ENCODE assay signal across 8 cellular contexts in genomic region chr14:24605435-24606190, GRCh38. TPM values are rescaled to one million over a fixed set of nuclear protein-coding genes. Genes with fewer than 3 reads are reported as not detected.
A peak's percentile ranks its signal among the peaks of the same experiment; 100 is the strongest.
DNase-seq lines count a peak whose midpoint lies in the region; ATAC-seq, FAIRE-seq and TF ChIP-seq lines count a peak whose summit lies in the region.

No MANE protein-coding gene starts in this region.

- H3K36me3 Mint-ChIP-seq in WTC11 = no peaks in the 10 kb centered on the region

- intact Hi-C loops in ovary (cut with DNase I) = no loop called here

- peaks cover 4% of the 10 kb centered on the region; the same call in 1 of the 2 replicates for H3K27me3 Mint-ChIP-seq in WTC11 (ENCODE audit: low read depth)

- H3K27me3 ChIP-seq in bronchial epithelial cell (ENCODE audit: control insufficient read depth, insufficient read depth, low read length) (no peaks in the 10 kb centered on the region), thoracic aorta (replicated peaks; ENCODE audit: insufficient read depth) (no peaks in the 10 kb centered on the region), ovary (no peaks in the 10 kb centered on the region)

- 34 to 40% (median 39%) methylated on average over 3 of the region's 3 CpGs for WGBS in ovary, 3 donors

- FAIRE-seq in HTR-8/SVneo (lab: Jason Lieb, UNC) (no peak), bronchial epithelial cell (lab: Jason Lieb, UNC) (no peak)

- H3K9me3 ChIP-seq in thoracic aorta (no peaks in the 10 kb centered on the region), ovary (no peaks in the 10 kb centered on the region)

- DNase-seq in GM10248 (ENCODE audit: extremely low spot score) = peak; percentile 77
- peak; percentile 5 for DNase-seq in HTR-8/SVneo (ENCODE audit: insufficient read length, low spot score)
- DNase-seq in WTC11 (ENCODE audit: low spot score) = peak; percentile 82
- DNase-seq in bronchial epithelial cell (ENCODE audit: low read depth) = peak; percentile 23
- peak; percentile 3 for DNase-seq in myocyte (ENCODE audit: low read depth)
- DNase-seq in thoracic aorta (ENCODE audit: low spot score) = no peak
- DNase-seq in ovary = no peak

- ATAC-seq in GM21526 (IDR thresholded peaks at IDR 0.05; ENCODE audit: low FRiP score, unreplicated experiment) (peak; percentile 92), WTC11 (peak; percentile 98), thoracic aorta (ENCODE audit: insufficient number of reproducible peaks, low FRiP score, low read depth) (no peak)

- TF ChIP-seq CTCF in GM10248 (IDR thresholded peaks at IDR 0.05; ENCODE audit: control extremely low read depth, extremely low read depth, low read depth, missing control alignments) (peak; percentile 86), WTC11 (IDR thresholded peaks at IDR 0.05) (peak; percentile 97), bronchial epithelial cell (IDR thresholded peaks at IDR 0.05; ENCODE audit: insufficient read depth, low read length, severe bottlenecking) (peak; percentile 88), thoracic aorta (IDR thresholded peaks at IDR 0.05) (peak; percentile 25), ovary (IDR thresholded peaks at IDR 0.05) (no peak)

- H3K27ac Mint-ChIP-seq in WTC11 = no peak overlapping the region

- H3K36me3 ChIP-seq in bronchial epithelial cell (ENCODE audit: control insufficient read depth, insufficient read depth, low read length) = no peaks in the 10 kb centered on the region
- no peaks in the 10 kb centered on the region for H3K36me3 ChIP-seq in thoracic aorta
- H3K36me3 ChIP-seq in ovary = no peaks in the 10 kb centered on the region

- CTCF ChIA-PET in GM10248 (lab: Yijun Ruan, JAX) = interaction anchor here (0.6 to 3.5 kb wide), 31 partner anchors 8 to 543 kb away, joined by 3 to 24 read pairs (median 4); partner anchors contain the start of gene GZMB
- CTCF ChIA-PET in WTC11 (lab: Charles Lee) = interaction anchor here (0.6 to 2.2 kb wide), 23 partner anchors 8 to 272 kb away, joined by 3 to 25 read pairs (median 4); partner anchors contain the start of gene CMA1

- no peak for TF ChIP-seq EP300 in ovary (IDR thresholded peaks at IDR 0.05)

- H3K4me1 ChIP-seq in thoracic aorta (ENCODE audit: control insufficient read depth in 1 of 2, low read depth in 2 of 2) (no peaks in the 10 kb centered on the region), ovary (ENCODE audit: insufficient read depth) (no peaks in the 10 kb centered on the region)

- no peak for TF ChIP-seq POLR2A in ovary (IDR thresholded peaks at IDR 0.05)

- H3K27ac ChIP-seq in thoracic aorta (no peak overlapping the region), ovary (no peak overlapping the region)

- H3K4me3 ChIP-seq in bronchial epithelial cell (ENCODE audit: low read depth, low read length) = no peak overlapping the region
- H3K4me3 ChIP-seq in thoracic aorta = no peak overlapping the region
- no peak overlapping the region for H3K4me3 ChIP-seq in ovary

- H3K4me1 Mint-ChIP-seq in WTC11 = peaks cover 2% of the 10 kb centered on the region

- H3K4me3 Mint-ChIP-seq in WTC11 = no peak overlapping the region

- no peaks in the 10 kb centered on the region for H3K9me3 Mint-ChIP-seq in WTC11

- POLR2A ChIA-PET in GM10248 (lab: Yijun Ruan, JAX) (no interaction called here), WTC11 (lab: Charles Lee) (interaction anchor here (0.9 kb wide), 1 partner anchor 9 kb away, joined by 3 read pairs; no protein-coding TSS in a partner anchor)

TF ChIP-seq in WTC11, 78 proteins besides CTCF, POLR2A, EP300 and RAD21:
- TF ChIP-seq AFF4 (CRISPR knock-in tag; IDR thresholded peaks at IDR 0.05; ENCODE audit: borderline replicate concordance) = no peak
- no peak for TF ChIP-seq CDX4 (CRISPR knock-in tag; IDR thresholded peaks at IDR 0.05; ENCODE audit: borderline replicate concordance)
- TF ChIP-seq MAX (CRISPR knock-in tag; IDR thresholded peaks at IDR 0.05) = no peak

RNA-seq across cellular contexts. Expression of gene GZMH, which starts 3.9 kb away (rescaled TPM):
- total RNA-seq in WTC11 (2021) = not detected in 3 replicates
- total RNA-seq in bronchial epithelial cell = not detected in 2 replicates
- total RNA-seq in myocyte = not detected in 2 replicates
- not detected for polyA plus RNA-seq in myocyte (2012)
- total RNA-seq in thoracic aorta = 10 to 100 TPM in 1 of 2 donors, not detected in 1; 14.7 TPM
- total RNA-seq in ovary = under 1 TPM in 4 of 7 donors, not detected in 3; 0.47 to 0.80 (median 0.51) TPM
- polyA plus RNA-seq in ovary = 1 to 10 TPM in 1 of 2 donors, under 1 TPM in 1; 0.25 to 6.6 TPM

RNA-seq across cellular contexts. Expression of gene GZMB, which starts 28.4 kb away (rescaled TPM):
- total RNA-seq in WTC11 (2021) (0.68 to 1.4 TPM (median 0.82 TPM) in 3 replicates), bronchial epithelial cell (not detected in 2 replicates), myocyte (not detected in 2 replicates), thoracic aorta (under 1 TPM in 1 of 2 donors, not detected in 1; 0.78 TPM), ovary (1 to 10 TPM in 3 of 7 donors, under 1 TPM in 1, not detected in 3; 0.25 to 2.6 (median 1.7) TPM)
- polyA plus RNA-seq in myocyte (2012) = not detected
- polyA plus RNA-seq in ovary = 1 to 10 TPM in 1 of 2 donors, under 1 TPM in 1; 0.45 to 4.0 TPM

RNA-seq across cellular contexts. Expression of gene CTSG, which starts 29.6 kb away (rescaled TPM):
- not detected in 3 replicates for total RNA-seq in WTC11 (2021)
- not detected in 2 replicates for total RNA-seq in bronchial epithelial cell
- total RNA-seq in myocyte = not detected in 2 replicates
- not detected for polyA plus RNA-seq in myocyte (2012)
- 1 to 10 TPM; 4.1 to 8.8 TPM for total RNA-seq in thoracic aorta
- 1 to 10 TPM in 3 of 7 donors, under 1 TPM in 1, not detected in 3; 0.34 to 1.4 (median 1.2) TPM for total RNA-seq in ovary
- 1 to 10 TPM; 2.0 to 7.5 TPM for polyA plus RNA-seq in ovary

Comparison
In these comparisons a context has a peak if more than half of its experiments do, and no peak if none do; other contexts are left out.
1. DNase-seq: peak in GM10248 (single experiment), HTR-8/SVneo (single experiment), WTC11 (single experiment), bronchial epithelial cell (single experiment) and myocyte (single experiment); none in thoracic aorta (single experiment) and ovary (0 of 5).
2. CTCF ChIP-seq: peak in GM10248 (single experiment), WTC11 (single experiment), bronchial epithelial cell (single experiment) and thoracic aorta (single experiment); none in ovary (0 of 3).